In genomic region chr3:188180114-188180513, GRCh38 we compare ENCODE assay signal across 12 cellular contexts. TPM values are rescaled to one million over a fixed set of nuclear protein-coding genes. Genes with fewer than 3 reads are reported as not detected.
DNase-seq lines count a peak whose midpoint lies in the region; ATAC-seq and TF ChIP-seq lines count a peak whose summit lies in the region.
"Had no signal": no experiment of that assay in that cellular context is flagged by ENCODE, and none has a peak within 500 bp of the region (broad histone marks: within the 10 kb centered on the region; RNA-seq: fewer than 3 reads in every experiment).

No MANE protein-coding gene starts in this region.

- intact Hi-C loops in left ventricle myocardium superior (cut with micrococcal nuclease) (no loop called here), psoas muscle (cut with DNase I) (no loop called here)

- no peak for DNase-seq in AG04450 (ENCODE audit: low read depth, low spot score)
- DNase-seq in left ventricle myocardium superior: no peak
- DNase-seq in psoas muscle: no peak
- DNase-seq in CD1c-positive myeloid dendritic cell (ENCODE audit: extremely low spot score): no peak
- no peak for DNase-seq in ureter (ENCODE audit: low spot score)
- no peak for DNase-seq in activated gamma-delta T cell (lab: John Stamatoyannopoulos, UW)
- DNase-seq: activated CD8-positive, alpha-beta memory T cell treated with anti-CD3 and anti-CD28 coated beads, Interleukin-2, amount 10 ng/mL, durations not matched to agents 7 days and 5 days; activated naive CD4-positive, alpha-beta T cell treated with anti-CD3 and anti-CD28 coated beads, Interleukin-2, amount 50 U/mL, for 16 hours; SJCRH30; small intestine had no signal

- H3K4me3 ChIP-seq in AG04450 (ENCODE audit: low read depth, low read length): no peak overlapping the region
- H3K4me3 ChIP-seq in psoas muscle: no peak overlapping the region
- H3K4me3 ChIP-seq: SJCRH30 had no signal

- H3K27me3 ChIP-seq in AG04450 (ENCODE audit: control insufficient read depth, insufficient read depth, low read length) (no peaks in the 10 kb centered on the region), psoas muscle (ENCODE audit: insufficient read depth in 3 of 3, low read length in 2 of 3) (no peaks in the 10 kb centered on the region)
- H3K27me3 ChIP-seq: SJCRH30 had no signal

- TF ChIP-seq CTCF in AG04450 (IDR thresholded peaks at IDR 0.05; ENCODE audit: low read depth, low read length) (no peak), VCaP (conservative IDR thresholded peaks at IDR 0.05) (no peak), psoas muscle (IDR thresholded peaks at IDR 0.05) (no peak)

- H3K36me3 ChIP-seq in psoas muscle (ENCODE audit: insufficient read depth in 1 of 2, low read depth in 1 of 2): no peaks in the 10 kb centered on the region
- H3K36me3 ChIP-seq: SJCRH30 had no signal

- H3K4me1 ChIP-seq in psoas muscle: peaks cover 50% of the 10 kb centered on the region
- H3K4me1 ChIP-seq: SJCRH30 had no signal

- WGBS in psoas muscle, 3 donors: 45 to 76% (median 72%) methylated on average over 7 of the region's 7 CpGs

- ATAC-seq in left ventricle myocardium superior (peak; percentile 27), psoas muscle (peak in 3 of 4 donors; percentile 21 to 54 (median 22)), SK-N-SH treated with all-trans-retinoic acid at 6 μM for 48 hours (no peak)
- ATAC-seq: activated CD8-positive, alpha-beta memory T cell treated with anti-CD3 and anti-CD28 coated beads, Interleukin-2, amount 10 ng/mL, durations not matched to agents 7 days and 5 days had no signal

- CTCF ChIA-PET in AG04450 (lab: Charles Lee): interaction anchor here (1.0 to 1.5 kb wide), 3 partner anchors 14 to 444 kb away, joined by 3 to 6 read pairs (median 4); no protein-coding TSS in a partner anchor

- POLR2A ChIA-PET in AG04450 (lab: Yijun Ruan, JAX): no interaction called here

- H3K27ac ChIP-seq in AG04450 (ENCODE audit: low read depth, low read length): peak overlapping the region; percentile 59
- H3K27ac ChIP-seq in VCaP: peak overlapping the region; percentile 87
- peak overlapping the region; percentile 79 for H3K27ac ChIP-seq in psoas muscle
- H3K27ac ChIP-seq: SJCRH30 had no signal

- H3K9me3 ChIP-seq in AG04450 (ENCODE audit: control insufficient read depth, insufficient read depth, low read length) (no peaks in the 10 kb centered on the region), psoas muscle (no peaks in the 10 kb centered on the region)
- H3K9me3 ChIP-seq: SJCRH30 had no signal

TF ChIP-seq in SK-N-SH treated with all-trans-retinoic acid at 6 μM for 48 hours, 23 proteins besides CTCF, POLR2A, EP300 and RAD21 (continues in another document):
- TF ChIP-seq TCF4 (CRISPR knock-in tag; IDR thresholded peaks at IDR 0.05; ENCODE audit: borderline replicate concordance) (no peak), TSHZ2 (CRISPR knock-in tag; IDR thresholded peaks at IDR 0.05) (no peak), ZNF565 (CRISPR knock-in tag; conservative IDR thresholded peaks at IDR 0.05; ENCODE audit: low read depth) (no peak), OSR1 (CRISPR knock-in tag; IDR thresholded peaks at IDR 0.05) (no peak), POU6F1 (CRISPR knock-in tag; IDR thresholded peaks at IDR 0.05; ENCODE audit: borderline replicate concordance, low read depth) (no peak), ZFP30 (CRISPR knock-in tag; IDR thresholded peaks at IDR 0.05) (no peak), TOX (CRISPR knock-in tag; IDR thresholded peaks at IDR 0.05; ENCODE audit: borderline replicate concordance) (no peak), ARNTL (CRISPR knock-in tag; IDR thresholded peaks at IDR 0.05; ENCODE audit: borderline replicate concordance, low read depth) (no peak), CSRNP3 (CRISPR knock-in tag; IDR thresholded peaks at IDR 0.05) (no peak), SNAI2 (CRISPR knock-in tag; IDR thresholded peaks at IDR 0.05) (no peak), ZNF8 (CRISPR knock-in tag; IDR thresholded peaks at IDR 0.05) (no peak), ZNF70 (CRISPR knock-in tag; IDR thresholded peaks at IDR 0.05) (no peak), PPARA (CRISPR knock-in tag; IDR thresholded peaks at IDR 0.05; ENCODE audit: borderline replicate concordance) (no peak), RARB (CRISPR knock-in tag; IDR thresholded peaks at IDR 0.05) (no peak), CSDC2 (CRISPR knock-in tag; IDR thresholded peaks at IDR 0.05) (no peak), GLIS3 (CRISPR knock-in tag; IDR thresholded peaks at IDR 0.05) (no peak), CREB5 (CRISPR knock-in tag; IDR thresholded peaks at IDR 0.05; ENCODE audit: low read depth) (no peak)

RNA-seq across cellular contexts. Expression of gene LPP, which starts 26.2 kb away (rescaled TPM):
- polyA plus RNA-seq in AG04450 (2011; rRNA removed): 64.2 and 76.3 TPM in 2 replicates
- polyA minus RNA-seq in AG04450 (2011; rRNA and poly(A)+ RNA removed): 632 and 1,065 TPM in 2 replicates
- 109 TPM for total RNA-seq in left ventricle myocardium superior
- 10 to 100 TPM; 42.8 to 80.3 (median 58.3) TPM for total RNA-seq in psoas muscle
- 1 to 10 TPM; 2.6 to 8.7 (median 3.1) TPM for polyA plus RNA-seq in psoas muscle
- total RNA-seq in ureter: 560 TPM
